ENCODE assay signal across 11 cellular contexts in genomic region chr2:235433860-235434259, GRCh38. TPM values are rescaled to one million over a fixed set of nuclear protein-coding genes. Genes with fewer than 3 reads are reported as not detected.
DNase-seq lines count a peak whose midpoint lies in the region; ATAC-seq and TF ChIP-seq lines count a peak whose summit lies in the region.
"Had no signal": no experiment of that assay in that cellular context is flagged by ENCODE, and none has a peak within 500 bp of the region (broad histone marks: within the 10 kb centered on the region; RNA-seq: fewer than 3 reads in every experiment).

No MANE protein-coding gene starts in this region.

- TF ChIP-seq CTCF in fibroblast of lung (conservative IDR thresholded peaks at IDR 0.05 in 1 of 2, IDR thresholded peaks at IDR 0.05 in 1 of 2; ENCODE audit: low read depth in 1 of 2, low read length in 2 of 2), result peak in 1 of 2 donors; percentile 18

- H3K27me3 Mint-ChIP-seq in activated naive CD4-positive, alpha-beta T cell treated with anti-CD3 and anti-CD28 coated beads, Interleukin-2, amount 10 ng/mL, durations not matched to agents 7 days and 5 days, result no peaks in the 10 kb centered on the region

- no peak overlapping the region for H3K4me3 ChIP-seq in fibroblast of lung (replicated peaks in 1 of 4; ENCODE audit: control extremely low read depth in 1 of 4, insufficient read depth in 1 of 4, low read depth in 3 of 4, low read length in 4 of 4)

- H3K27ac Mint-ChIP-seq in activated naive CD4-positive, alpha-beta T cell treated with anti-CD3 and anti-CD28 coated beads, Interleukin-2, amount 10 ng/mL, durations not matched to agents 7 days and 5 days, result no peak overlapping the region

- no peak overlapping the region for H3K27ac ChIP-seq in fibroblast of lung (ENCODE audit: insufficient read depth, low read length)

- no peak overlapping the region for H3K4me2 ChIP-seq in fibroblast of lung (ENCODE audit: extremely low read depth, insufficient read depth, low read length)

- H3K36me3 ChIP-seq in fibroblast of lung (ENCODE audit: control insufficient read depth, insufficient read depth, low read length), result no peaks in the 10 kb centered on the region

- no peaks in the 10 kb centered on the region for H4K20me1 ChIP-seq in fibroblast of lung (ENCODE audit: control insufficient read depth, extremely low read depth, insufficient read depth, low read length)

- H2AFZ ChIP-seq in fibroblast of lung (ENCODE audit: low read length), result peak overlapping the region; percentile 49

- CTCF ChIA-PET in activated naive CD4-positive, alpha-beta T cell treated with anti-CD3 and anti-CD28 coated beads, Interleukin-2, amount 10 ng/mL, durations not matched to agents 7 days and 5 days (lab: Charles Lee), result interaction anchor here (1.1 kb wide), 1 partner anchor 159 kb away, joined by 3 read pairs; no protein-coding TSS in a partner anchor

- H3K36me3 Mint-ChIP-seq in activated naive CD4-positive, alpha-beta T cell treated with anti-CD3 and anti-CD28 coated beads, Interleukin-2, amount 10 ng/mL, durations not matched to agents 7 days and 5 days, result no peaks in the 10 kb centered on the region

- H3K27me3 ChIP-seq in fibroblast of lung (ENCODE audit: control insufficient read depth, insufficient read depth, low read length), result no peaks in the 10 kb centered on the region

- H3K9me3 Mint-ChIP-seq in activated naive CD4-positive, alpha-beta T cell treated with anti-CD3 and anti-CD28 coated beads, Interleukin-2, amount 10 ng/mL, durations not matched to agents 7 days and 5 days, result peaks cover 1% of the 10 kb centered on the region

- DNase-seq in Ammon's horn (ENCODE audit: low spot score), result peak; percentile 84
- DNase-seq in NCI-H446 (lab: John Stamatoyannopoulos, UW), result peak; percentile 51 to 73
- peak; percentile 24 to 43 for DNase-seq in fibroblast of lung (ENCODE audit: low read depth in 2 of 2)
- peak in 43 of 56 donors; percentile 4 to 77 (median 36) for DNase-seq in nucleus accumbens (lab: John Stamatoyannopoulos, UW)
- no peak for DNase-seq in NCI-H2227 (lab: John Stamatoyannopoulos, UW; ENCODE audit: unreplicated experiment)
- DNase-seq in activated naive CD4-positive, alpha-beta T cell treated with anti-CD3 and anti-CD28 coated beads, Interleukin-2, amount 10 ng/mL, durations not matched to agents 7 days and 5 days, result no peak
- no peak for DNase-seq in stimulated activated naive CD8-positive, alpha-beta T cell treated with anti-CD3 and anti-CD28 coated beads, Interleukin-15, Interleukin-2, amounts not matched to agents 100 U/mL and 50 U/mL, for 24 hours
- DNase-seq: activated CD4-positive, alpha-beta T cell treated with anti-CD3 and anti-CD28 coated beads, Interleukin-2, amount 50 U/mL, for 1 hour; effector memory CD4-positive, alpha-beta T cell; NCI-H1930 had no signal

- H3K9ac ChIP-seq in fibroblast of lung (ENCODE audit: insufficient read depth, low read length), result no peak overlapping the region

- H3K4me1 ChIP-seq in fibroblast of lung (ENCODE audit: control insufficient read depth, extremely low read depth, insufficient read depth, low read length), result peaks cover 4% of the 10 kb centered on the region

- no peak for ATAC-seq in stimulated activated naive CD8-positive, alpha-beta T cell treated with anti-CD3 and anti-CD28 coated beads, Interleukin-15, Interleukin-2, amounts not matched to agents 100 U/mL and 50 U/mL, for 24 hours
- no peak for ATAC-seq in HG03108 (IDR thresholded peaks at IDR 0.05; ENCODE audit: unreplicated experiment)

- H3K9me3 ChIP-seq in fibroblast of lung (ENCODE audit: control insufficient read depth, insufficient read depth, low read depth, low read length), result no peaks in the 10 kb centered on the region

- H3K4me3 Mint-ChIP-seq in activated naive CD4-positive, alpha-beta T cell treated with anti-CD3 and anti-CD28 coated beads, Interleukin-2, amount 10 ng/mL, durations not matched to agents 7 days and 5 days, result no peak overlapping the region

- H3K4me1 Mint-ChIP-seq in activated naive CD4-positive, alpha-beta T cell treated with anti-CD3 and anti-CD28 coated beads, Interleukin-2, amount 10 ng/mL, durations not matched to agents 7 days and 5 days, result no peaks in the 10 kb centered on the region

- no peaks in the 10 kb centered on the region for H3K79me2 ChIP-seq in fibroblast of lung (ENCODE audit: control insufficient read depth, insufficient read depth, low read length)

RNA-seq across cellular contexts. Expression of gene AGAP1, which starts 60.0 kb away (rescaled TPM):
- 7.7 and 10.6 TPM in 2 replicates for total RNA-seq in fibroblast of lung
- 14.0 and 16.0 TPM in 2 replicates for polyA plus RNA-seq in fibroblast of lung
- 13.1 and 13.6 TPM in 2 replicates for polyA plus RNA-seq in fibroblast of lung (2012)
- polyA minus RNA-seq in fibroblast of lung (ENCODE audit: low replicate concordance), result 56.9 and 135 TPM in 2 replicates

Comparison
In these comparisons a context has a peak if more than half of its experiments do, and no peak if none do; other contexts are left out.
1. DNase-seq: peak in Ammon's horn (single experiment), NCI-H446 (2 of 2), fibroblast of lung (2 of 2) and nucleus accumbens (43 of 56); none in NCI-H2227 (single experiment), activated naive CD4-positive, alpha-beta T cell treated with anti-CD3 and anti-CD28 coated beads, Interleukin-2, amount 10 ng/mL, durations not matched to agents 7 days and 5 days (single experiment) and stimulated activated naive CD8-positive, alpha-beta T cell treated with anti-CD3 and anti-CD28 coated beads, Interleukin-15, Interleukin-2, amounts not matched to agents 100 U/mL and 50 U/mL, for 24 hours (single experiment).